ENCODE assay signal across 16 cellular contexts in the genomic region with DNA sequence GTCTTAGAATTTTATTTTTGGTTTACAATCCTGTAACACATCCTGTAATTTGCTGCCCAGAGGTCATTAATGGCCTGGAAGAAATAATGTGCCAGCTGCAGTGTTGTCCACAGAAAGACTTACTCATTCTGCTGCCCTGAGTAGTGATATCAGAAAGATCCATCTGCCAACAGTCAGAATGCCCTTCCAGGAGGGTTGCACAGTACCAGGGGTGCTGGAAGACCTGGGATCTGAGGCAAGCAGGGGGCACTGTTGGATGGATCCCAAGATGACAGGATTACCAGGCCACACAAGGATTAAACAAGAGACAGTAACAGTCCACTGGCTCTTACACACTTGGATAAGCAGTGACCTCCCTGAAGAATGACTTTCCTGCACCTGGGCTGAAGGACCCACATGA.
"Had no signal": no experiment of that assay in that cellular context is flagged by ENCODE, and none has a peak within 500 bp of the region (broad histone marks: within the 10 kb centered on the region; RNA-seq: fewer than 3 reads in every experiment).

No MANE protein-coding gene starts in this region.

- H3K4me3 ChIP-seq: hepatocyte, left lung, skin epidermis, tibial artery, uterus had no signal

- H3K9me3 Mint-ChIP-seq: naive thymus-derived CD8-positive, alpha-beta T cell; stimulated activated naive B cell treated with anti-CD40 and anti-IgM and Interleukin-4, amounts not matched to agents 10 μg/mL and 1 μg/mL and 100 μg/mL, for 72 hours; T-helper 2 cell treated with Interferon-gamma antibody and Interleukin-4, amounts not matched to agents 5 μg/mL and 100 μg/mL, for 36 hours had no signal

- DNase-seq: activated CD4-positive, alpha-beta T cell treated with anti-CD3 and anti-CD28 coated beads, Interleukin-2, amount 50 U/mL, for 1 hour; activated CD8-positive, alpha-beta memory T cell treated with anti-CD3 and anti-CD28 coated beads for 24 hours; activated naive CD4-positive, alpha-beta T cell treated with Interleukin-2 at 50 U/mL for 16 hours; aorta; left lung; naive thymus-derived CD8-positive, alpha-beta T cell; posterior cingulate gyrus; stimulated activated CD4-positive, alpha-beta T cell treated with anti-CD3 and anti-CD28 coated beads, Interleukin-15, amount 100 ng/mL, for 24 hours; stimulated activated CD4-positive, alpha-beta T cell treated with anti-CD3 and anti-CD28 coated beads, Interleukin-4, amount 100 ng/mL, for 1 hour; stimulated activated naive B cell treated with anti-CD40 and anti-IgM and Interleukin-4, amounts not matched to agents 10 μg/mL and 1 μg/mL and 100 μg/mL, for 72 hours; tibial artery; uterus had no signal

- H3K27ac ChIP-seq: hepatocyte, left lung, skin epidermis, tibial artery, uterus had no signal

- H3K9me3 ChIP-seq: left lung, tibial artery, uterus had no signal

- H3K4me2 ChIP-seq: hepatocyte had no signal

- H3K27ac Mint-ChIP-seq: naive thymus-derived CD8-positive, alpha-beta T cell; stimulated activated naive B cell treated with anti-CD40 and anti-IgM and Interleukin-4, amounts not matched to agents 10 μg/mL and 1 μg/mL and 100 μg/mL, for 72 hours; T-helper 2 cell treated with Interferon-gamma antibody and Interleukin-4, amounts not matched to agents 5 μg/mL and 100 μg/mL, for 36 hours had no signal

- H3K36me3 Mint-ChIP-seq: naive thymus-derived CD8-positive, alpha-beta T cell; stimulated activated naive B cell treated with anti-CD40 and anti-IgM and Interleukin-4, amounts not matched to agents 10 μg/mL and 1 μg/mL and 100 μg/mL, for 72 hours had no signal

- H3K36me3 ChIP-seq: left lung, tibial artery, uterus had no signal

- H3K79me2 ChIP-seq: hepatocyte had no signal

- H2AFZ ChIP-seq: hepatocyte had no signal

- H3K4me1 ChIP-seq: left lung, uterus had no signal

- H3K4me3 Mint-ChIP-seq: naive thymus-derived CD8-positive, alpha-beta T cell; stimulated activated naive B cell treated with anti-CD40 and anti-IgM and Interleukin-4, amounts not matched to agents 10 μg/mL and 1 μg/mL and 100 μg/mL, for 72 hours; T-helper 2 cell treated with Interferon-gamma antibody and Interleukin-4, amounts not matched to agents 5 μg/mL and 100 μg/mL, for 36 hours had no signal

- ATAC-seq: activated CD4-positive, CD25-positive, alpha-beta regulatory T cell treated with anti-CD3 and anti-CD28 coated beads, Interleukin-2, amount 50 U/mL, for 24 hours; left lung; naive thymus-derived CD8-positive, alpha-beta T cell; stimulated activated naive B cell treated with anti-CD40 and anti-IgM and Interleukin-4, amounts not matched to agents 10 μg/mL and 1 μg/mL and 100 μg/mL, for 72 hours had no signal

- H3K27me3 ChIP-seq: hepatocyte, uterus had no signal
